9 cellular contexts compared by ENCODE assay signal in the genomic region with DNA sequence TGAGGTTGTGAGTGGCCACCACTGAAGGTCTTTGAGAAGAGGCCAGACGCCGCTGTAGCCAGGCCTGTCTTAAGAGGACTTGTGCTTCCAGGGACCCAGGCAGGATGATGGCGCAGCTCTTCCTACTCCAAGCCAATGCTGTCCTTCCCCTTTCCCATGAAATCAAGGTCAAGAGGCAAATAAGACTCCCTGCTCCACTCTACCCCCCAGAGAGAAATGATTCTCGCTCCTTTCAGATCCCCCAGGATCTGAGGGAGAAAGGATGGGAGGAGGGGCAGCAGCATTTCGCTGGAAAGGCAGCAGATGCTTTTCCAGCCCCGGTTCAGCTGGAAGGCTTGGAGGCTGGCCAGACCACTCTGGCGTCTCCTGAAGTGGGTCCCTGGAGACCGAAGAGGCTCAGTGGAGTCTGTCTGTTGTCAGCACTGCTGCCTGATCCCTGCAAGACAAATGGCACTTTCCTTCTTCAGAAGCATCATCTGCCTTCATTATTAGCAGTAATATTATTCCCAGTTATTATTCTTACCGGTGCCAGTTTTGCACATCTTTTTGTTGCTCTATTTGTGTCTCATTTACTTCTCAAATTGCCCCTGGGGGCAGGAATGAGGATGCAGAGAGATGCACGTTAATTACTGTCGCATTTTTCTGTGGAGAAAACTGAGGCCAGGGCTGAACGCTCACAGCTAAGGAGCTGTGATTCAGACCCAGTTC. TPM values are rescaled to one million over a fixed set of nuclear protein-coding genes. Genes with fewer than 3 reads are reported as not detected.
DNase-seq lines count a peak whose midpoint lies in the region; ATAC-seq and TF ChIP-seq lines count a peak whose summit lies in the region.
"Had no signal": no experiment of that assay in that cellular context is flagged by ENCODE, and none has a peak within 500 bp of the region (broad histone marks: within the 10 kb centered on the region; RNA-seq: fewer than 3 reads in every experiment).

No MANE protein-coding gene starts in this region.

- H3K36me3 ChIP-seq in ovary (no peaks in the 10 kb centered on the region), ascending aorta (peaks cover 17 to 36% of the 10 kb centered on the region in 2 donors)

- TF ChIP-seq POLR2A in ovary (IDR thresholded peaks at IDR 0.05) = no peak

- WGBS in ovary, 3 donors = 19 to 28% (median 19%) methylated on average over 12 of the region's 12 CpGs

- H3K27me3 ChIP-seq in ovary (no peaks in the 10 kb centered on the region), ascending aorta (no peaks in the 10 kb centered on the region)

- TF ChIP-seq CTCF in choroid plexus epithelial cell (conservative IDR thresholded peaks at IDR 0.05; ENCODE audit: low read depth, low read length) (peak; percentile 33), ovary (IDR thresholded peaks at IDR 0.05) (no peak), ascending aorta (IDR thresholded peaks at IDR 0.05) (no peak)

- H3K27ac ChIP-seq in ovary (no peak overlapping the region), ascending aorta (no peak overlapping the region)

- H3K4me3 ChIP-seq in choroid plexus epithelial cell (ENCODE audit: low read depth, low read length) (no peak overlapping the region), ovary (no peak overlapping the region), ascending aorta (no peak overlapping the region)

- intact Hi-C loops in ovary (cut with DNase I) = loop anchor here in 2 of 4 donors (10.0 kb wide), 2 partner anchors 184 to 344 kb away; no protein-coding TSS in a partner anchor
- intact Hi-C loops in ascending aorta (cut with DNase I) = loop anchor here (10.0 kb wide), 1 partner anchor 526 kb away; no protein-coding TSS in a partner anchor

- DNase-seq in DMS 273 treated with DMSO at 0.1 percent for 48 hours (lab: John Stamatoyannopoulos, UW) (peak; percentile 70), NCI-H2171 treated with DMSO at 0.1 percent for 48 hours (lab: John Stamatoyannopoulos, UW) (peak; percentile 98), choroid plexus epithelial cell (ENCODE audit: low read depth) (peak; percentile 53), ovary (peak; percentile 44 to 72 (median 53)), NOMO-1 treated with dmso at 0.1 percent for 144 hours (lab: John Stamatoyannopoulos, UW; ENCODE audit: unreplicated experiment) (no peak), ascending aorta (ENCODE audit: low spot score in 2 of 2) (no peak)
- DNase-seq: activated CD4-positive, alpha-beta T cell treated with anti-CD3 and anti-CD28 coated beads for 36 hours had no signal

- peaks cover 3% of the 10 kb centered on the region for H3K4me1 ChIP-seq in ovary (ENCODE audit: insufficient read depth)
- H3K4me1 ChIP-seq in ascending aorta = no peaks in the 10 kb centered on the region

- ATAC-seq in GM19035 (IDR thresholded peaks at IDR 0.05; ENCODE audit: unreplicated experiment) = no peak
- no peak for ATAC-seq in GM21737 (IDR thresholded peaks at IDR 0.05; ENCODE audit: unreplicated experiment)
- ATAC-seq: activated CD4-positive, alpha-beta T cell treated with anti-CD3 and anti-CD28 coated beads for 36 hours had no signal

- no peak for TF ChIP-seq EP300 in ovary (IDR thresholded peaks at IDR 0.05)

- H3K9me3 ChIP-seq in ovary = no peaks in the 10 kb centered on the region
- H3K9me3 ChIP-seq in ascending aorta = no peaks in the 10 kb centered on the region

RNA-seq across cellular contexts. Expression of a gene that starts 51.4 kb away (rescaled TPM):
- total RNA-seq in ovary (10 to 100 TPM in 1 of 7 donors, 1 to 10 TPM in 6; 3.9 to 17.5 (median 7.7) TPM), ascending aorta (23.9 TPM)
- 10 to 100 TPM in 1 of 2 donors, 1 to 10 TPM in 1; 6.0 to 20.3 TPM for polyA plus RNA-seq in ovary

Comparison
In these comparisons a context has a peak if more than half of its experiments do, and no peak if none do; other contexts are left out.
1. DNase-seq: peak in DMS 273 treated with DMSO at 0.1 percent for 48 hours (single experiment), NCI-H2171 treated with DMSO at 0.1 percent for 48 hours (single experiment), choroid plexus epithelial cell (single experiment) and ovary (5 of 5); none in NOMO-1 treated with dmso at 0.1 percent for 144 hours (single experiment) and ascending aorta (0 of 2).